In genomic region chr11:1862588-1863351, GRCh38 we compare ENCODE assay signal across 7 cellular contexts. TPM values are rescaled to one million over a fixed set of nuclear protein-coding genes. Genes with fewer than 3 reads are reported as not detected.
A peak's percentile ranks its signal among the peaks of the same experiment; 100 is the strongest.
DNase-seq lines count a peak whose midpoint lies in the region; TF ChIP-seq lines count a peak whose summit lies in the region.
"Had no signal": no experiment of that assay in that cellular context is flagged by ENCODE, and none has a peak within 500 bp of the region (broad histone marks: within the 10 kb centered on the region; RNA-seq: fewer than 3 reads in every experiment).

No MANE protein-coding gene starts in this region.

- H3K27ac Mint-ChIP-seq in chondrocyte (ENCODE audit: unreplicated experiment) (peak overlapping the region; percentile 96), osteocyte (ENCODE audit: unreplicated experiment) (peak overlapping the region; percentile 99), progenitor cell of endocrine pancreas (no peak overlapping the region)

- H3K4me3 Mint-ChIP-seq in chondrocyte (ENCODE audit: unreplicated experiment) (no peak overlapping the region), osteocyte (ENCODE audit: unreplicated experiment) (no peak overlapping the region), progenitor cell of endocrine pancreas (ENCODE audit: low read depth) (no peak overlapping the region)

- DNase-seq in H4 (ENCODE audit: low spot score) (peak; percentile 78), chondrocyte (ENCODE audit: low spot score) (no peak), osteocyte (ENCODE audit: extremely low spot score, unreplicated experiment) (no peak), progenitor cell of endocrine pancreas (ENCODE audit: low spot score, unreplicated experiment) (no peak)
- no peak for DNase-seq in stimulated activated CD4-positive, alpha-beta T cell treated with anti-CD3 and anti-CD28 coated beads, Interleukin-1b, Interleukin-23, amount 100 ng/mL, for 48 hours
- DNase-seq in stimulated activated CD4-positive, alpha-beta T cell treated with anti-CD3 and anti-CD28 coated beads, Interleukin-4, amount 100 ng/mL, for 24 hours, result no peak
- DNase-seq: activated CD4-positive, alpha-beta T cell treated with anti-CD3 and anti-CD28 coated beads for 1 hour had no signal

- H3K9me3 Mint-ChIP-seq in chondrocyte (ENCODE audit: low read depth) (no peaks in the 10 kb centered on the region), osteocyte (ENCODE audit: unreplicated experiment) (no peaks in the 10 kb centered on the region), progenitor cell of endocrine pancreas (ENCODE audit: low read depth) (no peaks in the 10 kb centered on the region)

- no peak for TF ChIP-seq CTCF in chondrocyte (IDR thresholded peaks at IDR 0.05)
- TF ChIP-seq CTCF in osteocyte (IDR thresholded peaks at IDR 0.05), result no peak
- TF ChIP-seq CTCF in progenitor cell of endocrine pancreas (IDR thresholded peaks at IDR 0.05; ENCODE audit: unreplicated experiment), result no peak

- H3K36me3 Mint-ChIP-seq in chondrocyte (ENCODE audit: low read depth) (no peaks in the 10 kb centered on the region), osteocyte (ENCODE audit: unreplicated experiment) (no peaks in the 10 kb centered on the region), progenitor cell of endocrine pancreas (ENCODE audit: insufficient read depth) (no peaks in the 10 kb centered on the region)

- no peaks in the 10 kb centered on the region for H3K27me3 Mint-ChIP-seq in chondrocyte (ENCODE audit: low read depth)
- no peaks in the 10 kb centered on the region for H3K27me3 Mint-ChIP-seq in osteocyte (ENCODE audit: unreplicated experiment)
- H3K27me3 Mint-ChIP-seq in progenitor cell of endocrine pancreas, result peaks cover 6% of the 10 kb centered on the region

- H3K4me1 Mint-ChIP-seq in chondrocyte (ENCODE audit: low read depth) (peaks cover 5% of the 10 kb centered on the region), osteocyte (ENCODE audit: unreplicated experiment) (peaks cover 45% of the 10 kb centered on the region), progenitor cell of endocrine pancreas (ENCODE audit: low read depth) (no peaks in the 10 kb centered on the region)

RNA-seq across cellular contexts. Expression of gene LSP1, which starts 9.9 kb away (rescaled TPM):
- total RNA-seq in H4 (2014; rRNA removed; shearing (Covaris generic)), result 3.3 TPM in 2 replicates
- total RNA-seq in chondrocyte (7.2 to 27.5 TPM (median 7.4 TPM) in 3 replicates), osteocyte (26.9 and 29.5 TPM in 2 replicates), progenitor cell of endocrine pancreas (not detected in 2 replicates)

RNA-seq across cellular contexts. Expression of gene TNNI2, which starts 24.0 kb away (rescaled TPM):
- not detected in 2 replicates for total RNA-seq in H4 (2014; rRNA removed; shearing (Covaris generic))
- total RNA-seq in chondrocyte, result 1.3 to 3.2 TPM (median 1.4 TPM) in 3 replicates
- 1.0 and 1.1 TPM in 2 replicates for total RNA-seq in osteocyte
- total RNA-seq in progenitor cell of endocrine pancreas, result 0.55 and 0.69 TPM in 2 replicates

RNA-seq across cellular contexts. Expression of gene SYT8, which starts 28.0 kb away (rescaled TPM):
- not detected in 2 replicates for total RNA-seq in H4 (2014; rRNA removed; shearing (Covaris generic))
- total RNA-seq in chondrocyte (7.1 to 20.4 TPM (median 7.3 TPM) in 3 replicates), osteocyte (5.0 and 6.2 TPM in 2 replicates), progenitor cell of endocrine pancreas (0.69 and 1.5 TPM in 2 replicates)

RNA-seq across cellular contexts. Expression of gene PRR33, which starts 28.9 kb away (rescaled TPM):
- total RNA-seq in H4 (2014; rRNA removed; shearing (Covaris generic)), result not detected in 2 replicates
- total RNA-seq in chondrocyte (not detected in 3 replicates), osteocyte (not detected in 2 replicates), progenitor cell of endocrine pancreas (not detected in 2 replicates)

RNA-seq across cellular contexts. Expression of gene TNNT3, which starts 56.7 kb away (rescaled TPM):
- total RNA-seq in H4 (2014; rRNA removed; shearing (Covaris generic)), result not detected in 2 replicates
- total RNA-seq in chondrocyte (0.51 to 1.3 TPM in 2 of 3 replicates, not detected in the other), osteocyte (2.6 and 4.4 TPM in 2 replicates), progenitor cell of endocrine pancreas (0.38 TPM in 1 of 2 replicates, not detected in the other)
